ENCODE assay signal across 17 cellular contexts in the genomic region with DNA sequence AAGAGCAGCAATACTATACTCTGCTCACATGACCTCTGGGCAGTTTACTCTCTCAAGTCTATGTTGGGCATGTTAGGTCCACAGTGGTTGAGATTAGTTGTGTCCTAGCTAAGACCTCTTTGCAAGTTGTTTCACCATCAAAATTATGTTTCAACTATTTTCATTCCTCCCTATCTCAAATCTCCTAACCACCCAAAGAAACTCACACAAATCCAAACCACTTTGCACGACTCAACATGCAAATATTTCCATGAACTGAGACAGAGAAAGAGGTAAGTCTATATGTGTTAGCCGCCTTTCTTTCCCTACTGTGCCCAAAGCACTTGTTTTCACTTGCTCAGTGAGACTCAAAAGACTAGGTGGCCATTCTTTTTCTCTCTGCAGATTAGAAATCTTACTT.
DNase-seq lines count a peak whose midpoint lies in the region; ATAC-seq, FAIRE-seq and TF ChIP-seq lines count a peak whose summit lies in the region.
"Had no signal": no experiment of that assay in that cellular context is flagged by ENCODE, and none has a peak within 500 bp of the region (broad histone marks: within the 10 kb centered on the region; RNA-seq: fewer than 3 reads in every experiment).

No MANE protein-coding gene starts in this region.

- H3K9me3 Mint-ChIP-seq in neural progenitor cell: peaks cover 2% of the 10 kb centered on the region

- H2AFZ ChIP-seq in neural progenitor cell (replicated peaks): no peak overlapping the region

- no peak for TF ChIP-seq CTCF in fibroblast of the aortic adventitia (IDR thresholded peaks at IDR 0.05; ENCODE audit: insufficient read depth, low read length)
- no peak for TF ChIP-seq CTCF in neural progenitor cell (IDR thresholded peaks at IDR 0.05)
- no peak for TF ChIP-seq CTCF in pancreas (IDR thresholded peaks at IDR 0.05)

- no peak overlapping the region for H3K4me3 ChIP-seq in fibroblast of the aortic adventitia (ENCODE audit: low read depth, low read length)
- no peak overlapping the region for H3K4me3 ChIP-seq in neural progenitor cell
- H3K4me3 ChIP-seq in pancreas: no peak overlapping the region
- H3K4me3 ChIP-seq: BLaER1 treated with 17β-estradiol and CSF1 and Interleukin-3, amounts not matched to agents 10 nM and 100 nM had no signal

- peaks cover 3% of the 10 kb centered on the region for H3K4me1 Mint-ChIP-seq in neural progenitor cell

- H3K4me2 ChIP-seq in neural progenitor cell: peak overlapping the region; percentile 11
- H3K4me2 ChIP-seq: BLaER1 treated with 17β-estradiol and CSF1 and Interleukin-3, amounts not matched to agents 10 nM and 100 nM had no signal

- H3K4me3 Mint-ChIP-seq in neural progenitor cell: no peak overlapping the region
- H3K4me3 Mint-ChIP-seq: CD4-positive, alpha-beta T cell had no signal

- H3K36me3 ChIP-seq in neural progenitor cell: no peaks in the 10 kb centered on the region
- no peaks in the 10 kb centered on the region for H3K36me3 ChIP-seq in pancreas
- H3K36me3 ChIP-seq: BLaER1 treated with 17β-estradiol and CSF1 and Interleukin-3, amounts not matched to agents 10 nM and 100 nM had no signal

- H3K27ac Mint-ChIP-seq in neural progenitor cell: no peak overlapping the region
- H3K27ac Mint-ChIP-seq: CD4-positive, alpha-beta T cell had no signal

- H4K20me1 ChIP-seq in neural progenitor cell (ENCODE audit: low read depth): no peaks in the 10 kb centered on the region
- H4K20me1 ChIP-seq: BLaER1 treated with 17β-estradiol and CSF1 and Interleukin-3, amounts not matched to agents 10 nM and 100 nM had no signal

- no peak overlapping the region for H3K9ac ChIP-seq in neural progenitor cell
- H3K9ac ChIP-seq: BLaER1 treated with 17β-estradiol and CSF1 and Interleukin-3, amounts not matched to agents 10 nM and 100 nM had no signal

- WGBS in pancreas, 2 donors: 81% methylated on average over 2 of the region's 2 CpGs

- H3K27ac ChIP-seq in neural progenitor cell (no peak overlapping the region), pancreas (no peak overlapping the region)
- H3K27ac ChIP-seq: BLaER1 treated with 17β-estradiol and CSF1 and Interleukin-3, amounts not matched to agents 10 nM and 100 nM had no signal

- H3K36me3 Mint-ChIP-seq in neural progenitor cell: no peaks in the 10 kb centered on the region

- ATAC-seq in GM19035 (IDR thresholded peaks at IDR 0.05; ENCODE audit: unreplicated experiment) (no peak), pancreas (no peak)
- ATAC-seq: HCT116, HepG2 had no signal

- no peaks in the 10 kb centered on the region for H3K79me2 ChIP-seq in neural progenitor cell (ENCODE audit: low read depth)

- intact Hi-C loops in pancreas (cut with DNase I): no loop called here

- H3K9me3 ChIP-seq in neural progenitor cell (ENCODE audit: low read depth) (no peaks in the 10 kb centered on the region), pancreas (no peaks in the 10 kb centered on the region)

- H3K27me3 ChIP-seq in neural progenitor cell (no peaks in the 10 kb centered on the region), pancreas (no peaks in the 10 kb centered on the region)

- peaks cover 7% of the 10 kb centered on the region for H3K27me3 Mint-ChIP-seq in neural progenitor cell (ENCODE audit: insufficient read depth, low read depth)
- H3K27me3 Mint-ChIP-seq: CD4-positive, alpha-beta T cell had no signal

- FAIRE-seq in pancreas (lab: Jason Lieb, UNC): no peak
- FAIRE-seq: H54, HepG2, HTR-8/SVneo had no signal

- H3F3A ChIP-seq in neural progenitor cell (ENCODE audit: low read depth): no peaks in the 10 kb centered on the region

- peaks cover 18% of the 10 kb centered on the region for H3K4me1 ChIP-seq in neural progenitor cell
- H3K4me1 ChIP-seq in pancreas: no peaks in the 10 kb centered on the region
- H3K4me1 ChIP-seq: BLaER1 treated with 17β-estradiol and CSF1 and Interleukin-3, amounts not matched to agents 10 nM and 100 nM had no signal

- DNase-seq in EL (peak; percentile 17), NCI-H226 (peak; percentile 38), fibroblast of the aortic adventitia (ENCODE audit: low read depth) (peak; percentile 30), neural progenitor cell (ENCODE audit: low spot score) (no peak), pancreas (no peak), cerebellar cortex (ENCODE audit: low spot score) (no peak)
- DNase-seq: ACHN; Calu3; CD4-positive, alpha-beta T cell; DMS 273 treated with DMSO at 0.1 percent for 48 hours; DMS79 treated with DMSO at 0.1 percent for 48 hours had no signal

Comparison
In these comparisons a context has a peak if more than half of its experiments do, and no peak if none do; other contexts are left out.
1. DNase-seq: peak in EL (single experiment), NCI-H226 (single experiment) and fibroblast of the aortic adventitia (single experiment); none in neural progenitor cell (single experiment), pancreas (0 of 6) and cerebellar cortex (single experiment).